In the genomic region with DNA sequence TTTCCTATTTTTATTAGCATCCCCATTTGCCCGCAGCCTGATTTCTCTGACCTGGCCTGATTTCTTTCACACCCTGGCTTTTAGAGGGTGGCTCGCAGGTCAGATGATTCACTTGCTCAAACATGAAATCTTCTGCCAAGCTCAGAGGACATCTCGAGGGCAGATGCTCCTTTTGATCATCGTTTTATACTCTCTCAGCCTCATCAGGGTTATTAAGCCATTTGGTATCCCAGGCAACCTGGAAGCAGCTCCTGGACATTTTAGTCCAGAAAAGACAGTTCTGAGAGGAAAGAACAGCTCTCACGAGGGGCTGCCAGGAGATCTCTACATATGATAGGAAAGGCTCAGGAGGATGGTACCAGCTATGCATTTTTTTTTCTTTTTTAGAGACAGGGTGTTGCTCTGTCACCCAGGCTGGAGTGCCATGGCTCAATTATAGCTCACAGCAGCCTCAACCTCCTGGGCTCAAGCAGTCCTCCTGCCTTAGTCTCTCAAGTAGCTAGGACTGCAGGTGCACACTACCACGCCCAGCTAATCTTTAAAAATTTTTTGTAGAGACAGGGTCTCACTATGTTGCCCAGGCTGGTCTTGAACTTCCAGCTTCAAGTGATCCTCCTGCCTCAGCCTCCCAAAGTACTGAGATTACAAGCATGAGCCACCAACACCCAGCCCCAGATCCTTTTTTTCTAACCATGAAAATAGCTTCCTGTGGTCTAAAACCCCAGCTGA, we compare ENCODE assay signal across 12 cellular contexts.
DNase-seq lines count a peak whose midpoint lies in the region; ATAC-seq, FAIRE-seq and TF ChIP-seq lines count a peak whose summit lies in the region.
"Had no signal": no experiment of that assay in that cellular context is flagged by ENCODE, and none has a peak within 500 bp of the region (broad histone marks: within the 10 kb centered on the region; RNA-seq: fewer than 3 reads in every experiment).

No MANE protein-coding gene starts in this region.

- TF ChIP-seq CTCF in PC-3 (conservative IDR thresholded peaks at IDR 0.05; ENCODE audit: low read depth, low read length) (no peak), endothelial cell of umbilical vein (IDR thresholded peaks at IDR 0.05; ENCODE audit: extremely low read depth in 1 of 2, insufficient read depth in 1 of 2, low read depth in 1 of 2, low read length in 2 of 2) (no peak), smooth muscle cell (IDR thresholded peaks at IDR 0.05; ENCODE audit: borderline replicate concordance, insufficient read depth, poor library complexity, severe bottlenecking) (no peak), colonic mucosa (IDR thresholded peaks at IDR 0.05) (no peak)

- no peaks in the 10 kb centered on the region for H3K9me3 ChIP-seq in PC-3 (ENCODE audit: low read length)
- H3K9me3 ChIP-seq in endothelial cell of umbilical vein (replicated peaks; ENCODE audit: control insufficient read depth, insufficient read depth, low read length) = no peaks in the 10 kb centered on the region
- H3K9me3 ChIP-seq in smooth muscle cell (replicated peaks; ENCODE audit: low read depth) = no peaks in the 10 kb centered on the region
- H3K9me3 ChIP-seq in colonic mucosa = no peaks in the 10 kb centered on the region

- H3K4me3 ChIP-seq in PC-3 (ENCODE audit: low read length) (no peak overlapping the region), endothelial cell of umbilical vein (replicated peaks in 1 of 3; ENCODE audit: insufficient read depth in 1 of 3, low read depth in 1 of 3, low read length in 3 of 3) (no peak overlapping the region), smooth muscle cell (no peak overlapping the region), colonic mucosa (no peak overlapping the region)
- H3K4me3 ChIP-seq: skin epidermis had no signal

- H3K4me2 ChIP-seq in PC-3 (ENCODE audit: low read length) (peak overlapping the region; percentile 68), endothelial cell of umbilical vein (ENCODE audit: insufficient read depth, low read length) (no peak overlapping the region), smooth muscle cell (no peak overlapping the region)

- H3K4me1 ChIP-seq in PC-3 (ENCODE audit: insufficient read depth, low read length) (peaks cover 21% of the 10 kb centered on the region), endothelial cell of umbilical vein (ENCODE audit: control insufficient read depth, extremely low read depth, insufficient read depth, low read length) (peaks cover 27% of the 10 kb centered on the region), smooth muscle cell (ENCODE audit: low read depth) (no peaks in the 10 kb centered on the region), colonic mucosa (no peaks in the 10 kb centered on the region)

- peak overlapping the region; percentile 70 for H3K27ac ChIP-seq in PC-3 (ENCODE audit: low read length)
- H3K27ac ChIP-seq in endothelial cell of umbilical vein (ENCODE audit: insufficient read depth, low read depth, low read length) = peak overlapping the region; percentile 18
- H3K27ac ChIP-seq in smooth muscle cell (ENCODE audit: low read depth) = peak overlapping the region; percentile 97
- H3K27ac ChIP-seq in colonic mucosa = no peak overlapping the region

- no peaks in the 10 kb centered on the region for H3K79me2 ChIP-seq in PC-3 (ENCODE audit: low read length)
- no peaks in the 10 kb centered on the region for H3K79me2 ChIP-seq in endothelial cell of umbilical vein (ENCODE audit: control insufficient read depth, insufficient read depth, low read length)
- H3K79me2 ChIP-seq in smooth muscle cell (ENCODE audit: low read depth) = no peaks in the 10 kb centered on the region

- FAIRE-seq in endothelial cell of umbilical vein (lab: Jason Lieb, UNC) = no peak
- FAIRE-seq: G401.6 had no signal

- H3K27me3 ChIP-seq in PC-3 (ENCODE audit: low read length) = no peaks in the 10 kb centered on the region
- H3K27me3 ChIP-seq in endothelial cell of umbilical vein (ENCODE audit: control insufficient read depth in 2 of 2, insufficient read depth in 2 of 2, low read length in 2 of 2) = no peaks in the 10 kb centered on the region
- H3K27me3 ChIP-seq in smooth muscle cell (ENCODE audit: low read depth) = no peaks in the 10 kb centered on the region
- no peaks in the 10 kb centered on the region for H3K27me3 ChIP-seq in colonic mucosa

- H3K36me3 ChIP-seq in PC-3 (ENCODE audit: low read depth, low read length) (no peaks in the 10 kb centered on the region), endothelial cell of umbilical vein (ENCODE audit: control insufficient read depth in 2 of 2, extremely low read depth in 1 of 2, insufficient read depth in 2 of 2, low read length in 2 of 2) (no peaks in the 10 kb centered on the region), smooth muscle cell (ENCODE audit: low read depth) (no peaks in the 10 kb centered on the region), colonic mucosa (no peaks in the 10 kb centered on the region)

- H3K9me2 ChIP-seq in PC-3 (replicated peaks; ENCODE audit: low read length) = no peaks in the 10 kb centered on the region

- H3K27ac Mint-ChIP-seq in activated CD4-positive, alpha-beta T cell treated with anti-CD3 and anti-CD28 coated beads for 36 hours = peak overlapping the region; percentile 84

- POLR2A ChIA-PET in activated CD4-positive, alpha-beta T cell treated with anti-CD3 and anti-CD28 coated beads for 36 hours (lab: Charles Lee) = interaction anchor here (1.2 to 1.4 kb wide), 3 partner anchors 9 to 63 kb away, joined by 4 to 7 read pairs (median 6); no protein-coding TSS in a partner anchor
- POLR2A ChIA-PET in PC-3 (lab: Charles Lee; ENCODE audit: unreplicated experiment) (no interaction called here), endothelial cell of umbilical vein (lab: Charles Lee) (interaction anchor here (1.6 kb wide), 1 partner anchor 280 kb away, joined by 4 read pairs; a partner anchor contains a TSS)

- 83% methylated on average over 6 of the region's 6 CpGs for WGBS in smooth muscle cell (ENCODE audit: low lambda C conversion rate)

- peaks cover 55% of the 10 kb centered on the region for H3K4me1 Mint-ChIP-seq in activated CD4-positive, alpha-beta T cell treated with anti-CD3 and anti-CD28 coated beads for 36 hours

- intact Hi-C loops in activated CD4-positive, alpha-beta T cell treated with anti-CD3 and anti-CD28 coated beads for 36 hours (cut with DNase I, micrococcal nuclease) = loop anchor here in 1 of 2 experiments (10.0 kb wide), 1 partner anchor 83 kb away; no protein-coding TSS in a partner anchor
- intact Hi-C loops in PC-3 (cut with micrococcal nuclease) (loop anchor here (1.0 kb wide), 1 partner anchor 654 kb away; no protein-coding TSS in a partner anchor), endothelial cell of umbilical vein (cut with micrococcal nuclease) (no loop called here), colonic mucosa (cut with DNase I) (no loop called here)

- H2AFZ ChIP-seq in PC-3 (ENCODE audit: low read length) = no peak overlapping the region
- H2AFZ ChIP-seq in endothelial cell of umbilical vein (ENCODE audit: low read depth, low read length) = no peak overlapping the region
- H2AFZ ChIP-seq in smooth muscle cell (ENCODE audit: low read depth) = no peak overlapping the region

- DNase-seq in activated CD4-positive, alpha-beta T cell treated with anti-CD3 and anti-CD28 coated beads for 36 hours = no peak
- no peak for DNase-seq in activated CD4-positive, alpha-beta T cell treated with anti-CD3 and anti-CD28 coated beads, Interleukin-2, amount 50 U/mL, for 1 hour
- no peak for DNase-seq in PC-3
- no peak for DNase-seq in endothelial cell of umbilical vein (ENCODE audit: low read depth, low spot score)
- no peak for DNase-seq in smooth muscle cell (lab: John Stamatoyannopoulos, UW; ENCODE audit: unreplicated experiment)
- DNase-seq in T1000 (lab: John Stamatoyannopoulos, UW) = no peak
- DNase-seq in colonic mucosa = no peak
- DNase-seq in SW 1271 (lab: John Stamatoyannopoulos, UW) = no peak
- DNase-seq: activated T-cell treated with anti-CD3 and anti-CD28 coated beads, Interleukin-2, amount 50 U/mL, for 4 hours; cerebellar nuclear complex had no signal

- TF ChIP-seq POLR2A in endothelial cell of umbilical vein (IDR thresholded peaks at IDR 0.05; ENCODE audit: low read depth, low read length) = no peak

- no peak overlapping the region for H3K4me3 Mint-ChIP-seq in activated CD4-positive, alpha-beta T cell treated with anti-CD3 and anti-CD28 coated beads for 36 hours
- H3K4me3 Mint-ChIP-seq: activated T-cell treated with anti-CD3 and anti-CD28 coated beads, Interleukin-2, amount 50 U/mL, for 4 hours had no signal

- H3K36me3 Mint-ChIP-seq in activated CD4-positive, alpha-beta T cell treated with anti-CD3 and anti-CD28 coated beads for 36 hours (ENCODE audit: low read depth) = peaks cover 11% of the 10 kb centered on the region

- H3F3A ChIP-seq in PC-3 (ENCODE audit: low read length, unreplicated experiment) (no peaks in the 10 kb centered on the region), smooth muscle cell (ENCODE audit: low read depth) (peaks cover 5% of the 10 kb centered on the region)

- BruUV-seq in PC-3 (replicated peaks; lab: Mats Ljungman, UMichigan) (no TSS peak), endothelial cell of umbilical vein (replicated peaks; lab: Mats Ljungman, UMichigan) (no TSS peak)

- CTCF ChIA-PET in activated CD4-positive, alpha-beta T cell treated with anti-CD3 and anti-CD28 coated beads for 36 hours (lab: Charles Lee) = interaction anchor here (0.5 to 5.9 kb wide), 10 partner anchors 8 to 354 kb away, joined by 3 to 48 read pairs (median 4); no protein-coding TSS in a partner anchor
- CTCF ChIA-PET in PC-3 (lab: Charles Lee) (interaction anchor here (0.6 to 1.6 kb wide), 2 partner anchors 10 to 114 kb away, joined by 4 to 15 read pairs; no protein-coding TSS in a partner anchor), endothelial cell of umbilical vein (lab: Charles Lee) (interaction anchor here (1.0 to 2.5 kb wide), 9 partner anchors 8 to 903 kb away, joined by 3 to 51 read pairs (median 5); no protein-coding TSS in a partner anchor)

- peaks cover 3% of the 10 kb centered on the region for H3K9me3 Mint-ChIP-seq in activated CD4-positive, alpha-beta T cell treated with anti-CD3 and anti-CD28 coated beads for 36 hours (ENCODE audit: low read depth)

- H3K9me1 ChIP-seq in endothelial cell of umbilical vein (replicated peaks; ENCODE audit: control insufficient read depth, extremely low read depth, insufficient read depth, low read length) = no peaks in the 10 kb centered on the region

- H3K9ac ChIP-seq in PC-3 (ENCODE audit: low read length) (no peak overlapping the region), endothelial cell of umbilical vein (replicated peaks; ENCODE audit: extremely low read depth, insufficient read depth, low read length) (no peak overlapping the region), smooth muscle cell (ENCODE audit: low read depth) (no peak overlapping the region), colonic mucosa (ENCODE audit: low read depth in 2 of 2, low read length in 2 of 2) (no peak overlapping the region)

- no peak for ATAC-seq in activated CD4-positive, alpha-beta T cell treated with anti-CD3 and anti-CD28 coated beads for 36 hours
- ATAC-seq in PC-3 = no peak

- no peaks in the 10 kb centered on the region for H4K20me1 ChIP-seq in PC-3 (ENCODE audit: low read length)
- no peaks in the 10 kb centered on the region for H4K20me1 ChIP-seq in endothelial cell of umbilical vein (replicated peaks; ENCODE audit: control insufficient read depth, extremely low read depth, insufficient read depth, low read length)
- H4K20me1 ChIP-seq in smooth muscle cell (ENCODE audit: low read depth) = no peaks in the 10 kb centered on the region

- no peaks in the 10 kb centered on the region for H3K27me3 Mint-ChIP-seq in activated CD4-positive, alpha-beta T cell treated with anti-CD3 and anti-CD28 coated beads for 36 hours

- dilution Hi-C loops in endothelial cell of umbilical vein (cut with MboI; ENCODE audit: extremely low pct_ligation_motif_present, low sequenced_read_pairs) = loop anchor here (25.0 kb wide), 1 partner anchor 195 kb away; no protein-coding TSS in a partner anchor
